ENCODE assay signal across 11 cellular contexts in the genomic region with DNA sequence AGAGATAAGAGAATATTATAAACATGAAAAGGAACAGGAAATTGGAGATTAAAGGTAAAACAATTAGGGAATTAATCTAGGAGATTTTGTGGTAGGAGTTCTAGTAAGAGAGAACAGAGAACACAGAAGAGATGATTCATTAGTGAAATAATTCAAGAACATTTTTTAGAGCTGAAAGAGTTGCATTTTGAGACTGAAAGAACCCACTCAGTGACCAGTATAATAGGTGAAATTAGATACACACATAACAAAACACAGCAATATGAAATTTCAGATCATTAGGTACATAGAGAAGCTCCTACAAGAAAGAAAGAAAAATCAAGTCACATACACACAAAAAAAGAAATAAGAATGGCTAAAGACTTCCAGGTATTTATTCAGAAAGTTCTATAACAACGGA.
"Had no signal": no experiment of that assay in that cellular context is flagged by ENCODE, and none has a peak within 500 bp of the region (broad histone marks: within the 10 kb centered on the region; RNA-seq: fewer than 3 reads in every experiment).

No MANE protein-coding gene starts in this region.

- H3K36me3 ChIP-seq: HAP-1 had no signal

- FAIRE-seq: H1, H54 had no signal

- H3K4me1 ChIP-seq: HAP-1 had no signal

- H2AFZ ChIP-seq: GM23248, GM23338 had no signal

- DNase-seq: GM23248, GOT3, H7, H9, HCEC 1CT, HFFc6 had no signal

- H3K9me3 Mint-ChIP-seq: GM23338, HFFc6 had no signal

- H3K27ac ChIP-seq: GM23248 had no signal

- H3K4me1 Mint-ChIP-seq: GM23338 had no signal

- H3K27ac Mint-ChIP-seq: GM23338, H9, HFFc6 had no signal

- H3K9me3 ChIP-seq: HAP-1 had no signal

- ATAC-seq: GM23338, HCT116 had no signal

- H3K9ac ChIP-seq: GM23248 had no signal

- H3K4me3 Mint-ChIP-seq: GM23338, H9, HFFc6 had no signal

- H3K4me2 ChIP-seq: GM23338 had no signal

- H3K4me3 ChIP-seq: GM23248, GM23338, HAP-1 had no signal
